ENCODE assay signal across 8 cellular contexts in genomic region chr7:158588085-158588877, GRCh38. TPM values are rescaled to one million over a fixed set of nuclear protein-coding genes. Genes with fewer than 3 reads are reported as not detected.
DNase-seq lines count a peak whose midpoint lies in the region; ATAC-seq and TF ChIP-seq lines count a peak whose summit lies in the region.

No MANE protein-coding gene starts in this region.

- H3K27me3 ChIP-seq in iPS-18a (ENCODE audit: control insufficient read depth, insufficient read depth, low read length) (peaks cover 81% of the 10 kb centered on the region), suprapubic skin (peaks cover 54% of the 10 kb centered on the region)

- no peak for ATAC-seq in HG03045 (IDR thresholded peaks at IDR 0.05; ENCODE audit: unreplicated experiment)

- H3K4me3 Mint-ChIP-seq in T-helper 1 cell treated with Interleukin-12 subunit alpha and Interleukin-12 subunit beta and Interleukin-4 antibody, amounts not matched to agents 30 μg/mL and 1 μg/mL, for 36 hours = peak overlapping the region; percentile 37

- no peak for TF ChIP-seq CTCF in WI38 (IDR thresholded peaks at IDR 0.05; ENCODE audit: low read depth, low read length)
- no peak for TF ChIP-seq CTCF in suprapubic skin (IDR thresholded peaks at IDR 0.05)

- H3K27ac ChIP-seq in iPS-18a (ENCODE audit: low read length) (no peak overlapping the region), suprapubic skin (no peak overlapping the region)

- no peak overlapping the region for H3K9ac ChIP-seq in iPS-18a (ENCODE audit: low read length)

- H3K4me1 ChIP-seq in iPS-18a (ENCODE audit: control insufficient read depth, low read depth, low read length) = no peaks in the 10 kb centered on the region
- H3K4me1 ChIP-seq in suprapubic skin = peaks cover 27% of the 10 kb centered on the region

- DNase-seq in T-helper 1 cell = no peak
- no peak for DNase-seq in suprapubic skin (ENCODE audit: low spot score in 2 of 2)
- no peak for DNase-seq in superior temporal gyrus (ENCODE audit: extremely low spot score)
- no peak for DNase-seq in nucleus accumbens (lab: John Stamatoyannopoulos, UW)

- H3K27ac Mint-ChIP-seq in T-helper 1 cell treated with Interleukin-12 subunit alpha and Interleukin-12 subunit beta and Interleukin-4 antibody, amounts not matched to agents 30 μg/mL and 1 μg/mL, for 36 hours = no peak overlapping the region

- no peaks in the 10 kb centered on the region for H3K9me3 Mint-ChIP-seq in T-helper 1 cell treated with Interleukin-12 subunit alpha and Interleukin-12 subunit beta and Interleukin-4 antibody, amounts not matched to agents 30 μg/mL and 1 μg/mL, for 36 hours

- no peak for TF ChIP-seq POLR2A in suprapubic skin (IDR thresholded peaks at IDR 0.05)

- no peak for TF ChIP-seq EP300 in suprapubic skin (IDR thresholded peaks at IDR 0.05)

- peaks cover 2% of the 10 kb centered on the region for H3K4me1 Mint-ChIP-seq in T-helper 1 cell treated with Interleukin-12 subunit alpha and Interleukin-12 subunit beta and Interleukin-4 antibody, amounts not matched to agents 30 μg/mL and 1 μg/mL, for 36 hours (ENCODE audit: low read depth)

- H3K27me3 Mint-ChIP-seq in T-helper 1 cell treated with Interleukin-12 subunit alpha and Interleukin-12 subunit beta and Interleukin-4 antibody, amounts not matched to agents 30 μg/mL and 1 μg/mL, for 36 hours (ENCODE audit: low read depth) = peaks cover 42% of the 10 kb centered on the region

- H3K36me3 Mint-ChIP-seq in T-helper 1 cell treated with Interleukin-12 subunit alpha and Interleukin-12 subunit beta and Interleukin-4 antibody, amounts not matched to agents 30 μg/mL and 1 μg/mL, for 36 hours (ENCODE audit: low read depth) = peaks cover 2% of the 10 kb centered on the region

- WGBS in suprapubic skin = 38% methylated on average over 9 of the region's 63 CpGs

- H3K9me3 ChIP-seq in iPS-18a (ENCODE audit: control insufficient read depth, low read depth, low read length) (no peaks in the 10 kb centered on the region), suprapubic skin (no peaks in the 10 kb centered on the region)

- H3K4me3 ChIP-seq in WI38 (ENCODE audit: low read depth, low read length) (peak overlapping the region; percentile 40), iPS-18a (ENCODE audit: low read length) (peak overlapping the region; percentile 25), suprapubic skin (peak overlapping the region; percentile 47)

- H3K36me3 ChIP-seq in iPS-18a (ENCODE audit: control insufficient read depth, low read depth, low read length) = no peaks in the 10 kb centered on the region
- no peaks in the 10 kb centered on the region for H3K36me3 ChIP-seq in suprapubic skin

RNA-seq across cellular contexts. Expression of gene PTPRN2, which starts 0.7 kb away (rescaled TPM):
- total RNA-seq in suprapubic skin = 1 to 10 TPM in 3 of 4 donors, under 1 TPM in 1; 0.23 to 1.8 (median 1.3) TPM
